9 cellular contexts compared by ENCODE assay signal in genomic region chr22:39090426-39091064, GRCh38. TPM values are rescaled to one million over a fixed set of nuclear protein-coding genes. Genes with fewer than 3 reads are reported as not detected.
DNase-seq lines count a peak whose midpoint lies in the region; ATAC-seq and TF ChIP-seq lines count a peak whose summit lies in the region.
"Had no signal": no experiment of that assay in that cellular context is flagged by ENCODE, and none has a peak within 500 bp of the region (broad histone marks: within the 10 kb centered on the region; RNA-seq: fewer than 3 reads in every experiment).

No MANE protein-coding gene starts in this region.

- H3K9ac ChIP-seq in GM23248 (no peak overlapping the region), duodenal mucosa (ENCODE audit: low read depth in 1 of 2, low read length in 2 of 2) (peak overlapping the region in 1 of 2 donors; percentile 25)

- H3K36me3 ChIP-seq in GM23248 (ENCODE audit: low read depth) (no peaks in the 10 kb centered on the region), duodenal mucosa (ENCODE audit: control insufficient read depth in 1 of 2, insufficient read depth in 2 of 2, low read length in 2 of 2) (no peaks in the 10 kb centered on the region), sigmoid colon (no peaks in the 10 kb centered on the region), GM23338 (ENCODE audit: insufficient read depth) (no peaks in the 10 kb centered on the region)

- H3K4me1 ChIP-seq in GM23248 (ENCODE audit: insufficient read depth) (no peaks in the 10 kb centered on the region), duodenal mucosa (ENCODE audit: control insufficient read depth in 1 of 2, insufficient read depth in 2 of 2, low read length in 2 of 2) (peaks cover 0 to 7% of the 10 kb centered on the region in 2 donors), sigmoid colon (peaks cover 0 to 4% (median 2%) of the 10 kb centered on the region in 4 donors), GM23338 (ENCODE audit: insufficient read depth) (peaks cover 5% of the 10 kb centered on the region; the same call in 1 of the 2 replicates)

- CTCF ChIA-PET in activated CD4-positive, alpha-beta T cell treated with anti-CD3 and anti-CD28 coated beads, Interleukin-2, amount 10 ng/mL, durations not matched to agents 7 days and 5 days (lab: Charles Lee): interaction anchor here (1.0 to 1.6 kb wide), 3 partner anchors 17 to 74 kb away, joined by 3 read pairs; no protein-coding TSS in a partner anchor

- H4K20me1 ChIP-seq in GM23248 (ENCODE audit: insufficient read depth): no peaks in the 10 kb centered on the region
- no peaks in the 10 kb centered on the region for H4K20me1 ChIP-seq in GM23338 (replicated peaks; ENCODE audit: insufficient read depth)

- H3K27me3 ChIP-seq in GM23248 (replicated peaks; ENCODE audit: insufficient read depth): peaks cover 8% of the 10 kb centered on the region
- H3K27me3 ChIP-seq in duodenal mucosa (ENCODE audit: control insufficient read depth in 1 of 2, insufficient read depth in 2 of 2, low read length in 2 of 2): no peaks in the 10 kb centered on the region
- peaks cover 0 to 3% (median 0%) of the 10 kb centered on the region in 3 donors for H3K27me3 ChIP-seq in sigmoid colon
- H3K27me3 ChIP-seq in GM23338 (ENCODE audit: insufficient read depth): no peaks in the 10 kb centered on the region

- DNase-seq in GM23248 (peak; percentile 18), GM13976 (ENCODE audit: low spot score) (no peak), sigmoid colon (no peak), GM23338 (ENCODE audit: low spot score) (no peak), NCI-H2196 treated with DMSO at 0.1 percent for 48 hours (lab: John Stamatoyannopoulos, UW; ENCODE audit: unreplicated experiment) (no peak)
- peak; percentile 92 for DNase-seq in activated CD4-positive, alpha-beta T cell treated with anti-CD3 and anti-CD28 coated beads, Interleukin-2, amount 10 ng/mL, durations not matched to agents 7 days and 5 days
- DNase-seq in stimulated activated CD8-positive, alpha-beta memory T cell treated with anti-CD3 and anti-CD28 coated beads, Interleukin-12 subunit alpha, Interleukin-12 subunit beta, amount 100 ng/mL, for 1 hour (ENCODE audit: low read depth): peak; percentile 73

- H3K9me3 ChIP-seq in GM23248 (ENCODE audit: low read depth) (no peaks in the 10 kb centered on the region), duodenal mucosa (ENCODE audit: control insufficient read depth in 1 of 2, low read length in 2 of 2) (no peaks in the 10 kb centered on the region), sigmoid colon (no peaks in the 10 kb centered on the region)

- H3K4me3 Mint-ChIP-seq in activated CD4-positive, alpha-beta T cell treated with anti-CD3 and anti-CD28 coated beads, Interleukin-2, amount 10 ng/mL, durations not matched to agents 7 days and 5 days: peak overlapping the region; percentile 69
- no peak overlapping the region for H3K4me3 Mint-ChIP-seq in GM23338

- H3K79me2 ChIP-seq in GM23248 (ENCODE audit: insufficient read depth): no peaks in the 10 kb centered on the region
- no peaks in the 10 kb centered on the region for H3K79me2 ChIP-seq in GM23338 (replicated peaks; ENCODE audit: insufficient read depth)

- H3K9me3 Mint-ChIP-seq in activated CD4-positive, alpha-beta T cell treated with anti-CD3 and anti-CD28 coated beads, Interleukin-2, amount 10 ng/mL, durations not matched to agents 7 days and 5 days: no peaks in the 10 kb centered on the region
- no peaks in the 10 kb centered on the region for H3K9me3 Mint-ChIP-seq in GM23338

- ATAC-seq in GM23338: no peak

- peaks cover 30% of the 10 kb centered on the region for H3K36me3 Mint-ChIP-seq in activated CD4-positive, alpha-beta T cell treated with anti-CD3 and anti-CD28 coated beads, Interleukin-2, amount 10 ng/mL, durations not matched to agents 7 days and 5 days (ENCODE audit: low read depth)
- H3K36me3 Mint-ChIP-seq in GM23338 (ENCODE audit: low read depth): no peaks in the 10 kb centered on the region

- in situ Hi-C loops in GM23248 (cut with MboI): no loop called here
- in situ Hi-C loops in GM13976 (cut with MboI; ENCODE audit: low sequenced_read_pairs, unreplicated experiment): no loop called here

- no peak overlapping the region for H3K4me3 ChIP-seq in GM23248
- no peak overlapping the region for H3K4me3 ChIP-seq in duodenal mucosa (ENCODE audit: low read depth in 1 of 2, low read length in 2 of 2)
- H3K4me3 ChIP-seq in sigmoid colon: no peak overlapping the region
- no peak overlapping the region for H3K4me3 ChIP-seq in GM23338

- peak overlapping the region; percentile 97 for H3K27ac Mint-ChIP-seq in activated CD4-positive, alpha-beta T cell treated with anti-CD3 and anti-CD28 coated beads, Interleukin-2, amount 10 ng/mL, durations not matched to agents 7 days and 5 days
- H3K27ac Mint-ChIP-seq in GM23338: no peak overlapping the region

- H2AFZ ChIP-seq in GM23248 (no peak overlapping the region), GM23338 (no peak overlapping the region)

- 74 to 75% methylated on average over 15 of the region's 15 CpGs for WGBS in GM23248 (ENCODE audit: low coverage in 1 of 2, low lambda C conversion rate in 2 of 2, missing lambda C conversion rate in 2 of 2), 2 experiments
- WGBS in sigmoid colon, 2 donors: 53 to 60% methylated on average over 15 of the region's 15 CpGs

- intact Hi-C loops in sigmoid colon (cut with DNase I): no loop called here

- TF ChIP-seq CTCF in GM13976 (IDR thresholded peaks at IDR 0.05; ENCODE audit: borderline replicate concordance, control extremely low read depth, extremely low read depth, insufficient read depth, missing control alignments) (no peak), sigmoid colon (IDR thresholded peaks at IDR 0.05) (no peak), GM23338 (conservative IDR thresholded peaks at IDR 0.05; ENCODE audit: low read depth in 2 of 2) (no peak)

- H3K27ac ChIP-seq in GM23248 (no peak overlapping the region), duodenal mucosa (ENCODE audit: low read depth, low read length) (peak overlapping the region; percentile 56), sigmoid colon (no peak overlapping the region), GM23338 (ENCODE audit: low read depth) (no peak overlapping the region)

- no peaks in the 10 kb centered on the region for H3F3A ChIP-seq in GM23248 (ENCODE audit: insufficient read depth)
- H3F3A ChIP-seq in GM23338 (replicated peaks; ENCODE audit: low read depth): no peaks in the 10 kb centered on the region

- no peaks in the 10 kb centered on the region for H3K27me3 Mint-ChIP-seq in activated CD4-positive, alpha-beta T cell treated with anti-CD3 and anti-CD28 coated beads, Interleukin-2, amount 10 ng/mL, durations not matched to agents 7 days and 5 days
- peaks cover 16% of the 10 kb centered on the region for H3K27me3 Mint-ChIP-seq in GM23338 (ENCODE audit: insufficient read depth, low read depth, poor library complexity)

- POLR2A ChIA-PET in activated CD4-positive, alpha-beta T cell treated with anti-CD3 and anti-CD28 coated beads, Interleukin-2, amount 10 ng/mL, durations not matched to agents 7 days and 5 days (lab: Charles Lee): interaction anchor here (1.7 kb wide), 1 partner anchor 13 kb away, joined by 4 read pairs; the partner anchor contains the start of gene APOBEC3G

- no peak overlapping the region for H3K4me2 ChIP-seq in GM23248 (ENCODE audit: unreplicated experiment)
- no peak overlapping the region for H3K4me2 ChIP-seq in GM23338

- peaks cover 95% of the 10 kb centered on the region for H3K4me1 Mint-ChIP-seq in activated CD4-positive, alpha-beta T cell treated with anti-CD3 and anti-CD28 coated beads, Interleukin-2, amount 10 ng/mL, durations not matched to agents 7 days and 5 days
- peaks cover 20% of the 10 kb centered on the region for H3K4me1 Mint-ChIP-seq in GM23338

- H3K9me2 ChIP-seq in GM23248 (ENCODE audit: insufficient read depth) (no peaks in the 10 kb centered on the region), GM23338 (ENCODE audit: insufficient read depth) (no peaks in the 10 kb centered on the region)

- TF ChIP-seq POLR2A in sigmoid colon (IDR thresholded peaks at IDR 0.05): no peak

- TF ChIP-seq EP300 in sigmoid colon (IDR thresholded peaks at IDR 0.05): no peak

TF ChIP-seq in GM23338, 12 proteins besides CTCF, POLR2A, EP300 and RAD21 (continues in another document):
- TF ChIP-seq POLR2AphosphoS5 (IDR thresholded peaks at IDR 0.05; ENCODE audit: low read depth) (no peak), EZH2 (IDR thresholded peaks at IDR 0.05; ENCODE audit: low read depth, unreplicated experiment) (no peak)
- TF ChIP-seq, protein P1, sequence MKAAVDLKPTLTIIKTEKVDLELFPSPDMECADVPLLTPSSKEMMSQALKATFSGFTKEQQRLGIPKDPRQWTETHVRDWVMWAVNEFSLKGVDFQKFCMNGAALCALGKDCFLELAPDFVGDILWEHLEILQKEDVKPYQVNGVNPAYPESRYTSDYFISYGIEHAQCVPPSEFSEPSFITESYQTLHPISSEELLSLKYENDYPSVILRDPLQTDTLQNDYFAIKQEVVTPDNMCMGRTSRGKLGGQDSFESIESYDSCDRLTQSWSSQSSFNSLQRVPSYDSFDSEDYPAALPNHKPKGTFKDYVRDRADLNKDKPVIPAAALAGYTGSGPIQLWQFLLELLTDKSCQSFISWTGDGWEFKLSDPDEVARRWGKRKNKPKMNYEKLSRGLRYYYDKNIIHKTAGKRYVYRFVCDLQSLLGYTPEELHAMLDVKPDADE (IDR thresholded peaks at IDR 0.05): no peak

RNA-seq across cellular contexts. Expression of gene APOBEC3H, which starts 6.5 kb away (rescaled TPM):
- total RNA-seq in GM23248 (2014; rRNA removed; shearing (Covaris generic)): not detected in 2 replicates
- polyA plus RNA-seq in GM23248 (2016; fragmentation: Nextera tagmentation; extraction: Ambion mirVana) (not detected in 2 replicates), sigmoid colon (1 to 10 TPM in 1 of 3 donors, not detected in 2; 1.5 TPM), GM23338 (2016; fragmentation: Nextera tagmentation; extraction: Ambion mirVana) (not detected in 2 replicates)
- 10 to 100 TPM; 46.0 to 54.3 TPM for total RNA-seq in activated CD4-positive, alpha-beta T cell treated with anti-CD3 and anti-CD28 coated beads, Interleukin-2, amount 10 ng/mL, durations not matched to agents 7 days and 5 days
- not detected for total RNA-seq in sigmoid colon
- not detected in 2 replicates for total RNA-seq in GM23338 (2014; rRNA removed; shearing (Covaris generic))
- total RNA-seq: lung microvascular endothelial cell had no signal

RNA-seq across cellular contexts. Expression of gene APOBEC3G, which starts 13.5 kb away (rescaled TPM):
- total RNA-seq in GM23248 (2014; rRNA removed; shearing (Covaris generic)): 5.1 and 7.5 TPM in 2 replicates
- polyA plus RNA-seq in GM23248 (2016; fragmentation: Nextera tagmentation; extraction: Ambion mirVana) (5.2 and 5.4 TPM in 2 replicates), sigmoid colon (10 to 100 TPM in 1 of 3 donors, 1 to 10 TPM in 2; 3.0 to 21.4 (median 4.6) TPM), GM23338 (2016; fragmentation: Nextera tagmentation; extraction: Ambion mirVana) (1.8 and 2.1 TPM in 2 replicates)
- total RNA-seq in activated CD4-positive, alpha-beta T cell treated with anti-CD3 and anti-CD28 coated beads, Interleukin-2, amount 10 ng/mL, durations not matched to agents 7 days and 5 days: 10 to 100 TPM; 89.6 to 96.4 TPM
- 10 to 100 TPM; 11.0 to 17.9 (median 11.8) TPM for total RNA-seq in sigmoid colon
- total RNA-seq in GM23338 (2014; rRNA removed; shearing (Covaris generic)): 2.6 and 3.3 TPM in 2 replicates

RNA-seq across cellular contexts. Expression of gene APOBEC3F, which starts 49.9 kb away (rescaled TPM):
- 0.51 and 10.1 TPM in 2 replicates for total RNA-seq in GM23248 (2014; rRNA removed; shearing (Covaris generic))
- polyA plus RNA-seq in GM23248 (2016; fragmentation: Nextera tagmentation; extraction: Ambion mirVana) (6.2 and 7.3 TPM in 2 replicates), sigmoid colon (1 to 10 TPM; 1.2 to 8.1 (median 4.6) TPM), GM23338 (2016; fragmentation: Nextera tagmentation; extraction: Ambion mirVana) (3.4 and 3.5 TPM in 2 replicates)
- total RNA-seq in activated CD4-positive, alpha-beta T cell treated with anti-CD3 and anti-CD28 coated beads, Interleukin-2, amount 10 ng/mL, durations not matched to agents 7 days and 5 days: 10 to 100 TPM; 27.9 to 33.8 TPM
- 10 to 100 TPM in 1 of 4 donors, 1 to 10 TPM in 3; 3.0 to 10.2 (median 4.9) TPM for total RNA-seq in sigmoid colon
- total RNA-seq in GM23338 (2014; rRNA removed; shearing (Covaris generic)): 3.4 and 4.7 TPM in 2 replicates

Comparison
In these comparisons a context has a peak if more than half of its experiments do, and no peak if none do; other contexts are left out.
1. DNase-seq: peak in GM23248 (single experiment), activated CD4-positive, alpha-beta T cell treated with anti-CD3 and anti-CD28 coated beads, Interleukin-2, amount 10 ng/mL, durations not matched to agents 7 days and 5 days (single experiment) and stimulated activated CD8-positive, alpha-beta memory T cell treated with anti-CD3 and anti-CD28 coated beads, Interleukin-12 subunit alpha, Interleukin-12 subunit beta, amount 100 ng/mL, for 1 hour (single experiment); none in GM13976 (single experiment), sigmoid colon (single experiment), GM23338 (single experiment) and NCI-H2196 treated with DMSO at 0.1 percent for 48 hours (single experiment).
2. RNA of gene APOBEC3H, which starts 6.5 kb away (total RNA-seq): 46.0 to 54.3 TPM in activated CD4-positive, alpha-beta T cell treated with anti-CD3 and anti-CD28 coated beads, Interleukin-2, amount 10 ng/mL, durations not matched to agents 7 days and 5 days; not detected in sigmoid colon, not detected in GM23338 and not detected in GM23248; every median in the first group is over 10 times any median in the second.
3. RNA of gene APOBEC3G, which starts 13.5 kb away (total RNA-seq): 89.6 to 96.4 TPM in activated CD4-positive, alpha-beta T cell treated with anti-CD3 and anti-CD28 coated beads, Interleukin-2, amount 10 ng/mL, durations not matched to agents 7 days and 5 days; 11.0 to 17.9 TPM in sigmoid colon, 5.1 to 7.5 TPM in GM23248 and 2.6 to 3.3 TPM in GM23338; every median in the first group is over 4 times any median in the second.